In the genomic region with DNA sequence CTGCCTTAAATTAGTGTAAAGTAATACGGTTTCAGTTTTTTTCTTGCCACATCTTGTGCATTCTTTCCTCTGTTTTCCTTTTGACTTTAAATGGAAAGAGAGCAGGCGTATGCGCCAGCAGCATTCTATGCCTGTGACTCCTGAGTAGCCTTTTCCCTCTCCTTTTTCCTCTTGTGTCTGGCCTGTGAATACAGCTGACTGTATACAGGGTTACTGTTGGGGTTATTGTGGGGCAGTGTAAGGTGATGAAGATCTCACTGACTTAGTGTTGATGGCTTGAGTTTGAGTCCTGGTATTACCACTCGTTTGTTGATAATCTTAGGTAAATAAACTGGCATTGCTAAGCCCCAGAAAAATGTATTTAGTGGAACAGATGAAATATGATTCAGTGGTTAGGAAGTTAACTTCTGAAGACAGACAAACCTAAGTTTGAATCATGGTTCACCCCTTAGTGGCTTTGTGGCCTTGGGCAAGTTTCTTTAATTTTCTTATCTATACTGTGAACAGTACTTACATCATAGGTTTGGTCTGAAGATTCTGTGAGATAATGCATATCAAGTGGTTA, we compare ENCODE assay signal across 10 cellular contexts.
DNase-seq lines count a peak whose midpoint lies in the region; ATAC-seq and TF ChIP-seq lines count a peak whose summit lies in the region.
"Had no signal": no experiment of that assay in that cellular context is flagged by ENCODE, and none has a peak within 500 bp of the region (broad histone marks: within the 10 kb centered on the region; RNA-seq: fewer than 3 reads in every experiment).

No MANE protein-coding gene starts in this region.

- peak; percentile 61 for DNase-seq in AG08396 (ENCODE audit: low spot score)
- DNase-seq in HS-27A (ENCODE audit: low read depth): peak; percentile 82
- DNase-seq in astrocyte of the hippocampus (ENCODE audit: low read depth, low spot score): peak; percentile 79
- peak; percentile 26 for DNase-seq in kidney epithelial cell (ENCODE audit: low read depth)
- no peak for DNase-seq in Ammon's horn (ENCODE audit: low spot score)
- no peak for DNase-seq in SHP77 (lab: John Stamatoyannopoulos, UW)
- DNase-seq in stomach: no peak

- no peak for TF ChIP-seq POLR2A in stomach (IDR thresholded peaks at IDR 0.05)

- no peaks in the 10 kb centered on the region for H3K9me3 ChIP-seq in stomach
- H3K9me3 ChIP-seq: vagina had no signal

- peaks cover 0 to 32% (median 5%) of the 10 kb centered on the region in 4 donors for H3K4me1 ChIP-seq in stomach

- 63 to 78% (median 69%) methylated on average over 4 of the region's 4 CpGs for WGBS in stomach, 5 donors

- H3K36me3 ChIP-seq in kidney epithelial cell (ENCODE audit: control insufficient read depth, insufficient read depth, low read length): no peaks in the 10 kb centered on the region
- H3K36me3 ChIP-seq in stomach: peaks cover 29 to 62% (median 60%) of the 10 kb centered on the region in 4 donors

- H3K27me3 ChIP-seq in kidney epithelial cell (ENCODE audit: control insufficient read depth, insufficient read depth, low read length): no peaks in the 10 kb centered on the region
- H3K27me3 ChIP-seq in stomach: no peaks in the 10 kb centered on the region
- H3K27me3 ChIP-seq: cardiac muscle cell, vagina had no signal

- intact Hi-C loops in stomach (cut with DNase I; ENCODE audit: low total_unique reads): no loop called here

- ATAC-seq in GM18520 (IDR thresholded peaks at IDR 0.05; ENCODE audit: unreplicated experiment): no peak

- TF ChIP-seq CTCF in kidney epithelial cell (IDR thresholded peaks at IDR 0.05; ENCODE audit: insufficient read depth, low read length, poor library complexity, severe bottlenecking) (no peak), stomach (IDR thresholded peaks at IDR 0.05) (no peak)

- H3K27ac ChIP-seq in stomach: no peak overlapping the region
- H3K27ac ChIP-seq: cardiac muscle cell, vagina had no signal

- H3K4me3 ChIP-seq in kidney epithelial cell (ENCODE audit: low read depth, low read length): no peak overlapping the region
- no peak overlapping the region for H3K4me3 ChIP-seq in stomach
- H3K4me3 ChIP-seq: cardiac muscle cell, vagina had no signal

- TF ChIP-seq EP300 in stomach (IDR thresholded peaks at IDR 0.05): no peak

Comparison
In these comparisons a context has a peak if more than half of its experiments do, and no peak if none do; other contexts are left out.
1. DNase-seq: peak in AG08396 (single experiment), HS-27A (single experiment), astrocyte of the hippocampus (single experiment) and kidney epithelial cell (single experiment); none in Ammon's horn (single experiment), SHP77 (0 of 2) and stomach (single experiment).